ENCODE assay signal across 20 cellular contexts in the genomic region with DNA sequence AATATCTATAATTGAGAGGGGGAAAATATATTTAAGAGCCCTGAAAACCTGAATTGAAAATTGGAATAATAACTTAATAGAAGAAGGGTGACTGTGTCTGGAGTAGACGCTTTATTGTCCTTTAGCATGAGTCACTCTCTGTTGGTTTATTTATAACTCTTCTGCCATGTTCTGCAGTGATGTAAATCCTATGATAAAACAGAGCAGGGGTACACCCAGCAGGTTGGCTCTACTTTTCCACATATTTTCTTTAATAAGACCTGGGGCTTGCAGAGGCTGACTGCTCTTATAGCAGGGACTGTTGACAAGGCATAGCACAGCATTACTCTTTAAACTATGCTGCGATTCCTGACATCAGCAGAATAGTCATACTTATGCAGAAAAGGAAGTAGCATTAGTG.
DNase-seq lines count a peak whose midpoint lies in the region; ATAC-seq, FAIRE-seq and TF ChIP-seq lines count a peak whose summit lies in the region.
"Had no signal": no experiment of that assay in that cellular context is flagged by ENCODE, and none has a peak within 500 bp of the region (broad histone marks: within the 10 kb centered on the region; RNA-seq: fewer than 3 reads in every experiment).

No MANE protein-coding gene starts in this region.

- H3K4me3 ChIP-seq in HCT116 (replicated peaks in 1 of 2; ENCODE audit: low read depth in 1 of 2, low read length in 2 of 2) (no peak overlapping the region), fibroblast of mammary gland (ENCODE audit: control insufficient read depth, low read depth, low read length) (no peak overlapping the region), skeletal muscle cell (ENCODE audit: low read depth, low read length) (no peak overlapping the region)
- H3K4me3 ChIP-seq: uterus had no signal

- TF ChIP-seq CTCF in HCT116 (IDR thresholded peaks at IDR 0.05 in 2 of 3, conservative IDR thresholded peaks at IDR 0.05 in 1 of 3; ENCODE audit: borderline replicate concordance in 1 of 3, insufficient read depth in 1 of 3, low read depth in 2 of 3, low read length in 2 of 3) (no peak), fibroblast of mammary gland (conservative IDR thresholded peaks at IDR 0.05; ENCODE audit: control insufficient read depth, insufficient read depth, low read depth, low read length) (no peak)

- BruUV-seq in HCT116 (replicated peaks; lab: Mats Ljungman, UMichigan), result no TSS peak

- no peak for FAIRE-seq in HTR-8/SVneo (lab: Jason Lieb, UNC)
- FAIRE-seq: endometrium, H1 had no signal

- H3K27ac Mint-ChIP-seq in activated naive CD8-positive, alpha-beta T cell treated with anti-CD3 and anti-CD28 coated beads, Interleukin-2, amount 50 U/mL, for 24 hours, result no peak overlapping the region
- H3K27ac Mint-ChIP-seq: CD4-positive, alpha-beta memory T cell; stimulated activated memory B cell treated with anti-CD40 and anti-IgM and Interleukin-4, amounts not matched to agents 10 μg/mL and 1 μg/mL and 100 μg/mL, for 72 hours had no signal

- no peak overlapping the region for H3K4me3 Mint-ChIP-seq in activated naive CD8-positive, alpha-beta T cell treated with anti-CD3 and anti-CD28 coated beads, Interleukin-2, amount 50 U/mL, for 24 hours
- H3K4me3 Mint-ChIP-seq: CD4-positive, alpha-beta memory T cell; stimulated activated memory B cell treated with anti-CD40 and anti-IgM and Interleukin-4, amounts not matched to agents 10 μg/mL and 1 μg/mL and 100 μg/mL, for 72 hours had no signal

- no peak overlapping the region for H3K27ac ChIP-seq in HCT116 (ENCODE audit: low read depth, low read length)
- H3K27ac ChIP-seq: uterus had no signal

- H3K9ac ChIP-seq in HCT116 (ENCODE audit: low read length), result no peak overlapping the region

- intact Hi-C loops in HCT116 (cut with micrococcal nuclease), result no loop called here

- CTCF ChIA-PET in HCT116 (lab: Charles Lee), result no interaction called here

- H3K4me1 Mint-ChIP-seq in activated naive CD8-positive, alpha-beta T cell treated with anti-CD3 and anti-CD28 coated beads, Interleukin-2, amount 50 U/mL, for 24 hours, result no peaks in the 10 kb centered on the region
- H3K4me1 Mint-ChIP-seq: CD4-positive, alpha-beta memory T cell; stimulated activated memory B cell treated with anti-CD40 and anti-IgM and Interleukin-4, amounts not matched to agents 10 μg/mL and 1 μg/mL and 100 μg/mL, for 72 hours had no signal

- H3K36me3 ChIP-seq in HCT116 (ENCODE audit: control insufficient read depth in 1 of 2, insufficient read depth in 2 of 2, low read length in 2 of 2), result no peaks in the 10 kb centered on the region
- H3K36me3 ChIP-seq: uterus had no signal

- no peaks in the 10 kb centered on the region for H3K79me2 ChIP-seq in HCT116 (ENCODE audit: insufficient read depth, low read length)

- no peak overlapping the region for H2AFZ ChIP-seq in HCT116 (ENCODE audit: low read depth, low read length, poor library complexity, severe bottlenecking)

- H3K27me3 ChIP-seq in HCT116 (ENCODE audit: insufficient read depth, low read length), result no peaks in the 10 kb centered on the region
- H3K27me3 ChIP-seq: uterus had no signal

- POLR2A ChIA-PET in HCT116 (lab: Charles Lee), result no interaction called here

- H3K36me3 Mint-ChIP-seq in activated naive CD8-positive, alpha-beta T cell treated with anti-CD3 and anti-CD28 coated beads, Interleukin-2, amount 50 U/mL, for 24 hours (ENCODE audit: low read depth), result no peaks in the 10 kb centered on the region
- H3K36me3 Mint-ChIP-seq: CD4-positive, alpha-beta memory T cell; stimulated activated memory B cell treated with anti-CD40 and anti-IgM and Interleukin-4, amounts not matched to agents 10 μg/mL and 1 μg/mL and 100 μg/mL, for 72 hours had no signal

- no peaks in the 10 kb centered on the region for H3K27me3 Mint-ChIP-seq in activated naive CD8-positive, alpha-beta T cell treated with anti-CD3 and anti-CD28 coated beads, Interleukin-2, amount 50 U/mL, for 24 hours
- H3K27me3 Mint-ChIP-seq: CD4-positive, alpha-beta memory T cell; stimulated activated memory B cell treated with anti-CD40 and anti-IgM and Interleukin-4, amounts not matched to agents 10 μg/mL and 1 μg/mL and 100 μg/mL, for 72 hours had no signal

- RAD21 ChIA-PET in HCT116 (lab: Charles Lee; ENCODE audit: low non-redundant PET in 1 of 2, low total read pairs in 2 of 2, uncharacterized antibody in 2 of 2, unreplicated experiment in 2 of 2), result no interaction called here

- no peak for ATAC-seq in HCT116
- no peak for ATAC-seq in activated naive CD8-positive, alpha-beta T cell treated with anti-CD3 and anti-CD28 coated beads, Interleukin-2, amount 50 U/mL, for 24 hours
- ATAC-seq: stimulated activated memory B cell treated with anti-CD40 and anti-IgM and Interleukin-4, amounts not matched to agents 10 μg/mL and 1 μg/mL and 100 μg/mL, for 72 hours had no signal

- no peak for TF ChIP-seq RAD21 in HCT116 (IDR thresholded peaks at IDR 0.05; ENCODE audit: low read depth)

- H3K9me3 ChIP-seq in HCT116 (ENCODE audit: control insufficient read depth in 1 of 2, insufficient read depth in 1 of 2, low read depth in 1 of 2, low read length in 2 of 2), result no peaks in the 10 kb centered on the region
- H3K9me3 ChIP-seq: uterus had no signal

- no peaks in the 10 kb centered on the region for H4K20me1 ChIP-seq in HCT116 (ENCODE audit: insufficient read depth)

- no peak for DNase-seq in HCT116 (ENCODE audit: low read depth, low spot score)
- peak; percentile 47 for DNase-seq in RKO (ENCODE audit: low spot score)
- peak; percentile 28 for DNase-seq in fibroblast of mammary gland (ENCODE audit: low read depth)
- DNase-seq in skeletal muscle cell (ENCODE audit: low read depth), result peak; percentile 33
- DNase-seq in HTR-8/SVneo (ENCODE audit: insufficient read length, low spot score), result no peak
- no peak for DNase-seq in activated naive CD8-positive, alpha-beta T cell treated with anti-CD3 and anti-CD28 coated beads, Interleukin-2, amount 50 U/mL, for 24 hours
- no peak for DNase-seq in hypothalamus (lab: John Stamatoyannopoulos, UW)
- DNase-seq: activated CD8-positive, alpha-beta memory T cell treated with anti-CD3 and anti-CD28 coated beads for 24 hours; activated gamma-delta T cell treated with Interleukin-2 at 50 U/mL for 16 hours; caudate nucleus; CD4-positive, alpha-beta memory T cell; GF-D8; glutamatergic neuron; left cardiac atrium; NCI-H2081 treated with DMSO at 0.1 percent for 48 hours; stimulated activated CD4-positive, alpha-beta T cell treated with anti-CD3 and anti-CD28 coated beads, Interleukin-4, amount 100 ng/mL, for 4 hours; uterus had no signal

- TF ChIP-seq POLR2A in HCT116 (IDR thresholded peaks at IDR 0.05; ENCODE audit: borderline replicate concordance, extremely low read depth, insufficient read depth, insufficient read length), result no peak

- H3K4me2 ChIP-seq in HCT116 (ENCODE audit: low read length), result peak overlapping the region; percentile 23; the same call in 1 of the 2 replicates

- H3K9me3 Mint-ChIP-seq in activated naive CD8-positive, alpha-beta T cell treated with anti-CD3 and anti-CD28 coated beads, Interleukin-2, amount 50 U/mL, for 24 hours, result no peaks in the 10 kb centered on the region

- H3K4me1 ChIP-seq in HCT116 (ENCODE audit: control insufficient read depth in 1 of 2, insufficient read depth in 2 of 2, low read length in 2 of 2), result peaks cover 4 to 12% of the 10 kb centered on the region in 2 experiments; a peak in 3 of 4 replicates
- H3K4me1 ChIP-seq: uterus had no signal

- H3K9me2 ChIP-seq in HCT116 (ENCODE audit: insufficient read depth), result no peaks in the 10 kb centered on the region

TF ChIP-seq in HCT116, 20 proteins besides CTCF, POLR2A, EP300 and RAD21:
- TF ChIP-seq, protein P1, sequence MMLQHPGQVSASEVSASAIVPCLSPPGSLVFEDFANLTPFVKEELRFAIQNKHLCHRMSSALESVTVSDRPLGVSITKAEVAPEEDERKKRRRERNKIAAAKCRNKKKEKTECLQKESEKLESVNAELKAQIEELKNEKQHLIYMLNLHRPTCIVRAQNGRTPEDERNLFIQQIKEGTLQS (IDR thresholded peaks at IDR 0.05), result no peak
- TF ChIP-seq ZFX (IDR thresholded peaks at IDR 0.05) (no peak), POLR2AphosphoS5 (IDR thresholded peaks at IDR 0.05; ENCODE audit: low read depth, low read length) (no peak), SIN3A (IDR thresholded peaks at IDR 0.05; ENCODE audit: low read depth) (no peak), EZH2phosphoT487 (IDR thresholded peaks at IDR 0.05; ENCODE audit: borderline replicate concordance) (no peak), TCF7L2 (IDR thresholded peaks at IDR 0.05; ENCODE audit: borderline replicate concordance, extremely low read depth, insufficient read depth, insufficient read length) (no peak), MAX (IDR thresholded peaks at IDR 0.05) (no peak), ZNF274 (IDR thresholded peaks at IDR 0.05; ENCODE audit: low read depth, low read length) (no peak), SRF (IDR thresholded peaks at IDR 0.05; ENCODE audit: low read depth) (no peak), CEBPB (IDR thresholded peaks at IDR 0.05; ENCODE audit: low read depth) (no peak), JUND (IDR thresholded peaks at IDR 0.05) (no peak), ELF1 (IDR thresholded peaks at IDR 0.05; ENCODE audit: borderline replicate concordance, low read depth) (no peak)
- TF ChIP-seq, protein P2, sequence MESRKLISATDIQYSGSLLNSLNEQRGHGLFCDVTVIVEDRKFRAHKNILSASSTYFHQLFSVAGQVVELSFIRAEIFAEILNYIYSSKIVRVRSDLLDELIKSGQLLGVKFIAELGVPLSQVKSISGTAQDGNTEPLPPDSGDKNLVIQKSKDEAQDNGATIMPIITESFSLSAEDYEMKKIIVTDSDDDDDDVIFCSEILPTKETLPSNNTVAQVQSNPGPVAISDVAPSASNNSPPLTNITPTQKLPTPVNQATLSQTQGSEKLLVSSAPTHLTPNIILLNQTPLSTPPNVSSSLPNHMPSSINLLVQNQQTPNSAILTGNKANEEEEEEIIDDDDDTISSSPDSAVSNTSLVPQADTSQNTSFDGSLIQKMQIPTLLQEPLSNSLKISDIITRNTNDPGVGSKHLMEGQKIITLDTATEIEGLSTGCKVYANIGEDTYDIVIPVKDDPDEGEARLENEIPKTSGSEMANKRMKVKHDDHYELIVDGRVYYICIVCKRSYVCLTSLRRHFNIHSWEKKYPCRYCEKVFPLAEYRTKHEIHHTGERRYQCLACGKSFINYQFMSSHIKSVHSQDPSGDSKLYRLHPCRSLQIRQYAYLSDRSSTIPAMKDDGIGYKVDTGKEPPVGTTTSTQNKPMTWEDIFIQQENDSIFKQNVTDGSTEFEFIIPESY (IDR thresholded peaks at IDR 0.05; ENCODE audit: extremely low read depth, insufficient replicate concordance, low read length), result no peak

Comparison
In these comparisons a context has a peak if more than half of its experiments do, and no peak if none do; other contexts are left out.
1. DNase-seq: peak in RKO (single experiment), fibroblast of mammary gland (single experiment) and skeletal muscle cell (single experiment); none in HCT116 (single experiment), HTR-8/SVneo (single experiment), activated naive CD8-positive, alpha-beta T cell treated with anti-CD3 and anti-CD28 coated beads, Interleukin-2, amount 50 U/mL, for 24 hours (single experiment) and hypothalamus (0 of 51).